ENCODE assay signal across 1 cellular context in the genomic region with DNA sequence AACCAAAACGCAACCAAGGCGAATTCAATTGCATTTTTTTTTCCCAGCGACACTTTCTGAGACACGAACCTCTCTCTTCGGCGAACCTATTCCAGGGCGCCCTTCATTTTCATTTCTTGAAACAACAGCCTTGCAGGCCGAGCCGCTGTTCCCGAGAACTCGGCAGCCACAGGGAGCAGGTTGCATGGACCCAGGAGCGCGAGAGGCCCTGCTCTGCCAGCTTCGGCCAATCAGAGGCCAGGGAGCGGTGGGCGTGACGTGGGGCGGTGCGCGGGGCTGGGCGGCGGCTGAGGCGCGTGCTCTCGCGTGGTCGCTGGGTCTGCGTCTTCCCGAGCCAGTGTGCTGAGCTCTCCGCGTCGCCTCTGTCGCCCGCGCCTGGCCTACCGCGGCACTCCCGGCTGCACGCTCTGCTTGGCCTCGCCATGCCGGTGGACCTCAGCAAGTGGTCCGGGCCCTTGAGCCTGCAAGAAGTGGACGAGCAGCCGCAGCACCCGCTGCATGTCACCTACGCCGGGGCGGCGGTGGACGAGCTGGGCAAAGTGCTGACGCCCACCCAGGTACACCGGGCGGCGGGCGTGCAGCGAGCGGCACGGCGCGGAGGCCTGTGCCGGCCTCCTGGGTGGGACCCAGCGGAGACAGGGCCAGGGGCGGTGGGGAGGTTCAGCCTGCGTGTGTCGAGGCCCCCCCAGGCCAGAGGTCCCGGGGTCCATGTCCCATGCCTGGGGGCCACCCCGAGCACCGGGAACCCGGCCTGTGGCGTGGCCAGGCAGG.
TF ChIP-seq lines count a peak whose summit lies in the region.

Gene PEBP1, plus strand, starts transcription at position 337 of the 771 bp plus-strand sequence. Its CDS starts 86 bp downstream, at position 423.

TF ChIP-seq in K562, 482 proteins besides CTCF, POLR2A, EP300 and RAD21 (continued from another document and continues in another):
- TF ChIP-seq, protein P1, sequence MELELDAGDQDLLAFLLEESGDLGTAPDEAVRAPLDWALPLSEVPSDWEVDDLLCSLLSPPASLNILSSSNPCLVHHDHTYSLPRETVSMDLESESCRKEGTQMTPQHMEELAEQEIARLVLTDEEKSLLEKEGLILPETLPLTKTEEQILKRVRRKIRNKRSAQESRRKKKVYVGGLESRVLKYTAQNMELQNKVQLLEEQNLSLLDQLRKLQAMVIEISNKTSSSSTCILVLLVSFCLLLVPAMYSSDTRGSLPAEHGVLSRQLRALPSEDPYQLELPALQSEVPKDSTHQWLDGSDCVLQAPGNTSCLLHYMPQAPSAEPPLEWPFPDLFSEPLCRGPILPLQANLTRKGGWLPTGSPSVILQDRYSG (tag; conservative IDR thresholded peaks at IDR 0.05; ENCODE audit: low read depth): no peak
- TF ChIP-seq ELF4 (CRISPR knock-in tag; IDR thresholded peaks at IDR 0.05) (no peak), RFX1 (IDR thresholded peaks at IDR 0.05) (no peak), EHMT2 (IDR thresholded peaks at IDR 0.05) (no peak), ZNF174 (CRISPR knock-in tag; IDR thresholded peaks at IDR 0.05) (no peak), ZBTB8A (IDR thresholded peaks at IDR 0.05; ENCODE audit: partially characterized antibody) (no peak), NCOA4 (IDR thresholded peaks at IDR 0.05; ENCODE audit: partially characterized antibody) (no peak), FOXA1 (IDR thresholded peaks at IDR 0.05; ENCODE audit: borderline replicate concordance) (no peak), TEAD4 (IDR thresholded peaks at IDR 0.05; ENCODE audit: low read length) (no peak), TEAD4 (CRISPR knock-in tag; IDR thresholded peaks at IDR 0.05; ENCODE audit: borderline replicate concordance) (peak; percentile 88; the same call in 1 of the 2 replicates), PHF20 (IDR thresholded peaks at IDR 0.05; ENCODE audit: partially characterized antibody) (peak; percentile 78), TRIM28 (IDR thresholded peaks at IDR 0.05) (no peak), PHB (CRISPR knock-in tag; IDR thresholded peaks at IDR 0.05) (0 out of 2 replicates have a peak, but pooled peaks have one; percentile 18), KLF1 (tag; IDR thresholded peaks at IDR 0.05) (peak; percentile 57; the same call in 1 of the 2 replicates), GTF2F1 (IDR thresholded peaks at IDR 0.05; ENCODE audit: low read depth, low read length) (no peak), ZNF134 (CRISPR knock-in tag; conservative IDR thresholded peaks at IDR 0.05) (no peak), TFAM (CRISPR knock-in tag; conservative IDR thresholded peaks at IDR 0.05) (no peak), SMC3 (conservative IDR thresholded peaks at IDR 0.05; ENCODE audit: insufficient read depth, low read depth, low read length) (no peak), ZNF121 (CRISPR knock-in tag; conservative IDR thresholded peaks at IDR 0.05) (no peak), ETV6 (IDR thresholded peaks at IDR 0.05; ENCODE audit: borderline replicate concordance in 1 of 2, low read depth in 2 of 2, low read length in 1 of 2) (no peak), ETV6 (CRISPR knock-in tag; IDR thresholded peaks at IDR 0.05; ENCODE audit: borderline replicate concordance) (peak; percentile 56; the same call in 1 of the 2 replicates), CBFA2T3 (IDR thresholded peaks at IDR 0.05) (no peak), JUNB (CRISPR knock-in tag; conservative IDR thresholded peaks at IDR 0.05) (no peak), ZC3H4 (CRISPR knock-in tag; IDR thresholded peaks at IDR 0.05; ENCODE audit: borderline replicate concordance) (no peak; the same call in 1 of the 2 replicates), ZNF785 (CRISPR knock-in tag; IDR thresholded peaks at IDR 0.05) (no peak), GTF2E2 (tag; IDR thresholded peaks at IDR 0.05) (peak; percentile 33; the same call in 1 of the 2 replicates), ZNF347 (CRISPR knock-in tag; IDR thresholded peaks at IDR 0.05; ENCODE audit: low read depth) (no peak), ADNP (tag; IDR thresholded peaks at IDR 0.05) (no peak), ZNF77 (CRISPR knock-in tag; IDR thresholded peaks at IDR 0.05) (no peak), NRF1 (conservative IDR thresholded peaks at IDR 0.05 in 1 of 2, IDR thresholded peaks at IDR 0.05 in 1 of 2) (peak; percentile 87 to 90), ARID1B (IDR thresholded peaks at IDR 0.05) (no peak), CREM (IDR thresholded peaks at IDR 0.05; ENCODE audit: low read depth) (peak; percentile 90), FOXK2 (conservative IDR thresholded peaks at IDR 0.05 in 1 of 2, IDR thresholded peaks at IDR 0.05 in 1 of 2; ENCODE audit: low read depth in 2 of 2) (no peak), BRD9 (IDR thresholded peaks at IDR 0.05; ENCODE audit: low read depth, partially characterized antibody) (no peak), YY1 (IDR thresholded peaks at IDR 0.05; ENCODE audit: borderline replicate concordance in 1 of 3, control insufficient read depth in 1 of 3, extremely low read depth in 1 of 3, insufficient read depth in 3 of 3, insufficient read length in 1 of 3, insufficient replicate concordance in 2 of 3, low read depth in 1 of 3, low read length in 2 of 3) (peak in 1 of 3 experiments; percentile 31), MBD2 (IDR thresholded peaks at IDR 0.05; ENCODE audit: borderline replicate concordance, low read depth) (peak; percentile 40; the same call in 1 of the 2 replicates), ZNF830 (CRISPR knock-in tag; IDR thresholded peaks at IDR 0.05) (no peak), ATF4 (CRISPR knock-in tag; IDR thresholded peaks at IDR 0.05) (no peak), SAP30 (IDR thresholded peaks at IDR 0.05; ENCODE audit: borderline replicate concordance, insufficient read depth, low read depth, low read length, poor library complexity, severe bottlenecking) (peak; percentile 82), PTTG1 (tag; IDR thresholded peaks at IDR 0.05; ENCODE audit: low read depth) (no peak), SRSF9 (IDR thresholded peaks at IDR 0.05; ENCODE audit: borderline replicate concordance, low read depth, low read length) (no peak), LARP7 (IDR thresholded peaks at IDR 0.05) (no peak), TOE1 (IDR thresholded peaks at IDR 0.05; ENCODE audit: borderline replicate concordance) (peak; percentile 29; the same call in 1 of the 2 replicates), TOE1 (CRISPR knock-in tag; IDR thresholded peaks at IDR 0.05; ENCODE audit: borderline replicate concordance, low read depth) (no peak), HDAC1 (IDR thresholded peaks at IDR 0.05) (peak in 1 of 2 experiments; percentile 91; a peak in 2 of 4 replicates), PRPF4 (IDR thresholded peaks at IDR 0.05; ENCODE audit: insufficient read depth, low read depth, low read length, poor library complexity, severe bottlenecking) (no peak), CREBBP (IDR thresholded peaks at IDR 0.05; ENCODE audit: low read depth, low read length) (no peak), RBM15 (IDR thresholded peaks at IDR 0.05; ENCODE audit: insufficient read depth, low read length) (no peak), JUND (IDR thresholded peaks at IDR 0.05; ENCODE audit: borderline replicate concordance, low read depth, low read length) (0 out of 2 replicates have a peak, but pooled peaks have one; percentile 5), JUND (tag; IDR thresholded peaks at IDR 0.05; ENCODE audit: borderline replicate concordance, low read depth, low read length) (no peak; the same call in 2 of the 3 replicates), MITF (IDR thresholded peaks at IDR 0.05) (no peak; the same call in 1 of the 2 replicates), TAF9B (IDR thresholded peaks at IDR 0.05; ENCODE audit: partially characterized antibody) (peak; percentile 23), POLR2AphosphoS2 (IDR thresholded peaks at IDR 0.05; ENCODE audit: low read length) (no peak), CEBPG (CRISPR knock-in tag; IDR thresholded peaks at IDR 0.05) (no peak), CEBPG (tag; conservative IDR thresholded peaks at IDR 0.05 in 1 of 2, IDR thresholded peaks at IDR 0.05 in 1 of 2) (no peak), HEY1 (CRISPR knock-in tag; IDR thresholded peaks at IDR 0.05; ENCODE audit: borderline replicate concordance) (no peak), MIER1 (IDR thresholded peaks at IDR 0.05; ENCODE audit: low read depth) (no peak), THAP12 (CRISPR knock-in tag; IDR thresholded peaks at IDR 0.05) (peak; percentile 53; the same call in 1 of the 2 replicates), PKNOX1 (IDR thresholded peaks at IDR 0.05) (peak; percentile 50), HOXB6 (CRISPR knock-in tag; IDR thresholded peaks at IDR 0.05; ENCODE audit: borderline replicate concordance) (no peak), HLTF (IDR thresholded peaks at IDR 0.05) (no peak), NR2C1 (IDR thresholded peaks at IDR 0.05) (no peak), NR2C1 (tag; IDR thresholded peaks at IDR 0.05) (no peak)
- TF ChIP-seq, protein P2, sequence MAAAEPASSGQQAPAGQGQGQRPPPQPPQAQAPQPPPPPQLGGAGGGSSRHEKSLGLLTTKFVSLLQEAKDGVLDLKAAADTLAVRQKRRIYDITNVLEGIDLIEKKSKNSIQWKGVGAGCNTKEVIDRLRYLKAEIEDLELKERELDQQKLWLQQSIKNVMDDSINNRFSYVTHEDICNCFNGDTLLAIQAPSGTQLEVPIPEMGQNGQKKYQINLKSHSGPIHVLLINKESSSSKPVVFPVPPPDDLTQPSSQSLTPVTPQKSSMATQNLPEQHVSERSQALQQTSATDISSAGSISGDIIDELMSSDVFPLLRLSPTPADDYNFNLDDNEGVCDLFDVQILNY (CRISPR knock-in tag; IDR thresholded peaks at IDR 0.05): 0 out of 2 replicates have a peak, but pooled peaks have one; percentile 69
- TF ChIP-seq, protein P3, sequence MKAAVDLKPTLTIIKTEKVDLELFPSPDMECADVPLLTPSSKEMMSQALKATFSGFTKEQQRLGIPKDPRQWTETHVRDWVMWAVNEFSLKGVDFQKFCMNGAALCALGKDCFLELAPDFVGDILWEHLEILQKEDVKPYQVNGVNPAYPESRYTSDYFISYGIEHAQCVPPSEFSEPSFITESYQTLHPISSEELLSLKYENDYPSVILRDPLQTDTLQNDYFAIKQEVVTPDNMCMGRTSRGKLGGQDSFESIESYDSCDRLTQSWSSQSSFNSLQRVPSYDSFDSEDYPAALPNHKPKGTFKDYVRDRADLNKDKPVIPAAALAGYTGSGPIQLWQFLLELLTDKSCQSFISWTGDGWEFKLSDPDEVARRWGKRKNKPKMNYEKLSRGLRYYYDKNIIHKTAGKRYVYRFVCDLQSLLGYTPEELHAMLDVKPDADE (conservative IDR thresholded peaks at IDR 0.05; ENCODE audit: control insufficient read depth, low read depth, low read length): peak; percentile 47; the same call in 1 of the 2 replicates
- TF ChIP-seq, protein P4, sequence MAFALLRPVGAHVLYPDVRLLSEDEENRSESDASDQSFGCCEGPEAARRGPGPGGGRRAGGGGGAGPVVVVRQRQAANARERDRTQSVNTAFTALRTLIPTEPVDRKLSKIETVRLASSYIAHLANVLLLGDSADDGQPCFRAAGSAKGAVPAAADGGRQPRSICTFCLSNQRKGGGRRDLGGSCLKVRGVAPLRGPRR (CRISPR knock-in tag; IDR thresholded peaks at IDR 0.05): no peak
- TF ChIP-seq, protein P5, sequence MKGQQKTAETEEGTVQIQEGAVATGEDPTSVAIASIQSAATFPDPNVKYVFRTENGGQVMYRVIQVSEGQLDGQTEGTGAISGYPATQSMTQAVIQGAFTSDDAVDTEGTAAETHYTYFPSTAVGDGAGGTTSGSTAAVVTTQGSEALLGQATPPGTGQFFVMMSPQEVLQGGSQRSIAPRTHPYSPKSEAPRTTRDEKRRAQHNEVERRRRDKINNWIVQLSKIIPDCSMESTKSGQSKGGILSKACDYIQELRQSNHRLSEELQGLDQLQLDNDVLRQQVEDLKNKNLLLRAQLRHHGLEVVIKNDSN (CRISPR knock-in tag; IDR thresholded peaks at IDR 0.05): peak; percentile 69
